13 cellular contexts compared by ENCODE assay signal in genomic region chr11:111694851-111695250, GRCh38.
A peak's percentile ranks its signal among the peaks of the same experiment; 100 is the strongest.
DNase-seq lines count a peak whose midpoint lies in the region; ATAC-seq and TF ChIP-seq lines count a peak whose summit lies in the region.
"Had no signal": no experiment of that assay in that cellular context is flagged by ENCODE, and none has a peak within 500 bp of the region (broad histone marks: within the 10 kb centered on the region; RNA-seq: fewer than 3 reads in every experiment).

No MANE protein-coding gene starts in this region.

- ATAC-seq in HG03354 (IDR thresholded peaks at IDR 0.05; ENCODE audit: poor library complexity, severe bottlenecking, unreplicated experiment) (no peak), GM18520 (IDR thresholded peaks at IDR 0.05; ENCODE audit: unreplicated experiment) (no peak)

- peak; percentile 89 for DNase-seq in AG10803 (ENCODE audit: low read depth)
- peak; percentile 4 for DNase-seq in NCI-H1417 treated with DMSO at 0.1 percent for 48 hours (lab: John Stamatoyannopoulos, UW)
- peak; percentile 96 for DNase-seq in choroid plexus epithelial cell (ENCODE audit: low read depth)
- DNase-seq in myocyte (ENCODE audit: low read depth): peak; percentile 81
- no peak for DNase-seq in D341Med (ENCODE audit: low spot score)
- DNase-seq in OCI-M1 (lab: John Stamatoyannopoulos, UW): no peak
- DNase-seq: amniotic stem cell; COR-L47; NCI-H2107; stimulated activated CD4-positive, alpha-beta T cell treated with anti-CD3 and anti-CD28 coated beads, Interleukin-15, amount 100 ng/mL, for 24 hours; upper lobe of left lung had no signal

- TF ChIP-seq CTCF in AG10803 (conservative IDR thresholded peaks at IDR 0.05; ENCODE audit: low read length) (no peak), choroid plexus epithelial cell (conservative IDR thresholded peaks at IDR 0.05; ENCODE audit: low read depth, low read length) (no peak)

- H3K4me3 ChIP-seq in AG10803 (ENCODE audit: low read length) (no peak overlapping the region), choroid plexus epithelial cell (ENCODE audit: low read depth, low read length) (no peak overlapping the region)
- H3K4me3 ChIP-seq: upper lobe of left lung had no signal

Comparison
In these comparisons a context has a peak if more than half of its experiments do, and no peak if none do; other contexts are left out.
1. DNase-seq: peak in AG10803 (single experiment), NCI-H1417 treated with DMSO at 0.1 percent for 48 hours (single experiment), choroid plexus epithelial cell (single experiment) and myocyte (single experiment); none in D341Med (single experiment) and OCI-M1 (single experiment).